Comparison of ENCODE assay signal across 8 cellular contexts in the genomic region with DNA sequence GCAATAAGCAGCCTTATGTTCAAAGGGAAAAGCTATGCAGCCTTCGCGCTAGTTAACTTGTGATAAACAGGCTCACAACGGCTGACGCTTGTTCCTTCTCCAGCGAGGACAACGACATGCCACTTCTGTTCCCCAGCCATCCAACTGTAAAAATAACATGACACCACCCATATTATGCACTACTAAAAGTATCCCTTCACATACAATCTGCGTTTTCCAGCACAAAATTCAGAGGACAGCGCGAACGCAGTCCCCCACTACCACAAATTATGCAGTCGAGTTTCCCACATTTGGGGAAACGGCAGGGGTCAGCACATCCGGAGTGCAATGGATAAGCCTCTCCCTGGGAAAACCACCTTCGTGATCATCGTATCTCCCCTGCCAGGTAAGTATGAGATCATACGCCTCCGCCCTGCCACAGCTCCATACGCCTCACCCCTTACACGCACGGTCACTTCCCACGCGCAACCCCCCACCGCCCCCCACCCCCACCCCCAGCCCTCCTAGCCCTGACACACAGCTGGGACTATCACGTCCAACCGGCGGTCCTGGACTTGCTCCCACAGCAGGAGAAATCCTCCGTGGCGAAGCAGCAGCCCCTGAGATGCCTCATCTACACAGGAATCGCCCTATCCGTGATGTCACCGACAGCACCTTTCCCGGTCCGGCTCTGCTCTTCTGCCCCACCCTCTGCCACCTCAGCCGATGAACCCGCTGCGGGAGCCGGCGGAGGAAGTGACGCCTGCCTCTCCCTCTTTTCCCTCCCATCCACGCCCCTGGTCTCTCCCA.
DNase-seq lines count a peak whose midpoint lies in the region; ATAC-seq and TF ChIP-seq lines count a peak whose summit lies in the region.

No MANE protein-coding gene starts in this region.

- H3K4me3 Mint-ChIP-seq in T-helper 17 cell (peak overlapping the region; percentile 94), neural crest cell (peak overlapping the region; percentile 81)

- H3K27ac Mint-ChIP-seq in T-helper 17 cell: peak overlapping the region; percentile 79
- no peak overlapping the region for H3K27ac Mint-ChIP-seq in neural crest cell (ENCODE audit: unreplicated experiment)

- peak overlapping the region in 1 of 2 donors; percentile 51 for H3K9ac ChIP-seq in colonic mucosa (ENCODE audit: low read depth in 2 of 2, low read length in 2 of 2)

- H3K4me3 ChIP-seq in BJ (ENCODE audit: low read depth, low read length): peak overlapping the region; percentile 18; the same call in 1 of the 2 replicates
- H3K4me3 ChIP-seq in colonic mucosa: no peak overlapping the region

- intact Hi-C loops in colonic mucosa (cut with DNase I): no loop called here

- H3K9me3 ChIP-seq in T-helper 17 cell (ENCODE audit: control insufficient read depth, low read length, poor library complexity, severe bottlenecking) (no peaks in the 10 kb centered on the region), colonic mucosa (no peaks in the 10 kb centered on the region)

- H3K4me1 Mint-ChIP-seq in T-helper 17 cell (peaks cover 24% of the 10 kb centered on the region), neural crest cell (peaks cover 18% of the 10 kb centered on the region)

- CTCF ChIA-PET in BJ (lab: Yijun Ruan, JAX): no interaction called here

- H3K9me3 Mint-ChIP-seq in neural crest cell: no peaks in the 10 kb centered on the region

- TF ChIP-seq CTCF in BJ (IDR thresholded peaks at IDR 0.05; ENCODE audit: insufficient read depth, low read depth, low read length): no peak
- TF ChIP-seq CTCF in colonic mucosa (IDR thresholded peaks at IDR 0.05): no peak
- TF ChIP-seq CTCF in neural crest cell (conservative IDR thresholded peaks at IDR 0.05): no peak

- H3K27me3 Mint-ChIP-seq in T-helper 17 cell (peaks cover 13% of the 10 kb centered on the region), neural crest cell (ENCODE audit: low read depth) (peaks cover 68% of the 10 kb centered on the region)

- H3K36me3 ChIP-seq in BJ (ENCODE audit: control insufficient read depth, insufficient read depth, low read length) (no peaks in the 10 kb centered on the region), colonic mucosa (no peaks in the 10 kb centered on the region)

- H3K27ac ChIP-seq in colonic mucosa: peak overlapping the region; percentile 54

- H3K27me3 ChIP-seq in BJ (ENCODE audit: control insufficient read depth, insufficient read depth, low read length): peaks cover 19% of the 10 kb centered on the region
- no peaks in the 10 kb centered on the region for H3K27me3 ChIP-seq in colonic mucosa

- POLR2A ChIA-PET in BJ (lab: Charles Lee): no interaction called here

- ATAC-seq in T-helper 17 cell (peak; percentile 54), GM19395 (IDR thresholded peaks at IDR 0.05; ENCODE audit: unreplicated experiment) (no peak), HG02759 (IDR thresholded peaks at IDR 0.05; ENCODE audit: unreplicated experiment) (no peak), HG03280 (IDR thresholded peaks at IDR 0.05; ENCODE audit: unreplicated experiment) (no peak)

- no peaks in the 10 kb centered on the region for H3K36me3 Mint-ChIP-seq in T-helper 17 cell (ENCODE audit: low read depth)
- peaks cover 4% of the 10 kb centered on the region for H3K36me3 Mint-ChIP-seq in neural crest cell (ENCODE audit: low read depth)

- H3K4me1 ChIP-seq in colonic mucosa: no peaks in the 10 kb centered on the region

- no peak for DNase-seq in BJ (ENCODE audit: low read depth)
- DNase-seq in T-helper 17 cell: no peak
- DNase-seq in colonic mucosa: peak; percentile 85
- DNase-seq in neural crest cell (ENCODE audit: low read depth, low spot score): no peak
- DNase-seq in midbrain (lab: John Stamatoyannopoulos, UW): no peak
